ENCODE assay signal across 12 cellular contexts in the genomic region with DNA sequence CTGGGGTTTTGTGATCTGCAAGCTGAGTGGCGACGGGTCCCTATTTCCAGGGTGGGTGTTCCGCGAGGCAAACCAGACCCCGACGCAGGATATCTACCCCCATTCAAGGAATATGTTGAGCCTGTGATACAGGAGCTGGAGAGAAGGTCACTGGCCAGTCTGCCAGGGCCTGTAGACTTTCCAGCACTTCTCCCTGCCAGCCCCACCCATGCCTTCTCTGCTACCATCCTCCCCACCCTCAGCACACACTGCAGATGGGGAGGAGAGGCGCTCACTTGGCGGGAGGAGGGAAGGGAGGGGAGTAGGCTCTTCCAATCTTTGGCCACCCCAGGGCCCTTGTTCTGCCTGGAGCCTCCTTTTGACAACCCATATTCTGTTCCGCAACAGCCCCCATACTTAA.
DNase-seq lines count a peak whose midpoint lies in the region; ATAC-seq, FAIRE-seq and TF ChIP-seq lines count a peak whose summit lies in the region.
"Had no signal": no experiment of that assay in that cellular context is flagged by ENCODE, and none has a peak within 500 bp of the region (broad histone marks: within the 10 kb centered on the region; RNA-seq: fewer than 3 reads in every experiment).

No MANE protein-coding gene starts in this region.

- H3K27me3 ChIP-seq in ACC112 (ENCODE audit: insufficient read depth, low read length) (no peaks in the 10 kb centered on the region), adipocyte (replicated peaks; ENCODE audit: control insufficient read depth, insufficient read depth, low read length) (no peaks in the 10 kb centered on the region), ovary (no peaks in the 10 kb centered on the region)

- no peaks in the 10 kb centered on the region for H3K9me3 Mint-ChIP-seq in immature natural killer cell
- H3K9me3 Mint-ChIP-seq: stimulated activated naive CD8-positive, alpha-beta T cell treated with anti-CD3 and anti-CD28 coated beads, Interleukin-15, Interleukin-2, amounts not matched to agents 100 ng/mL and 50 ng/mL, for 24 hours had no signal

- H3K9ac ChIP-seq in adipocyte (ENCODE audit: low read length) = peak overlapping the region; percentile 87

- peak overlapping the region; percentile 94 for H3K27ac ChIP-seq in ACC112 (ENCODE audit: low read depth, low read length)
- peak overlapping the region in 1 of 2 donors; percentile 70 for H3K27ac ChIP-seq in ovary

- no peak for FAIRE-seq in GM12892 (lab: Jason Lieb, UNC)

- no peaks in the 10 kb centered on the region for H3K9me3 ChIP-seq in adipocyte (ENCODE audit: control insufficient read depth, low read length)
- H3K9me3 ChIP-seq in ovary = no peaks in the 10 kb centered on the region

- no peak for TF ChIP-seq CTCF in ovary (IDR thresholded peaks at IDR 0.05)

- no peak for DNase-seq in adipocyte (ENCODE audit: low read depth)
- DNase-seq in Right ventricle myocardium superior = peak; percentile 60
- peak in 4 of 5 donors; percentile 31 to 46 (median 38) for DNase-seq in ovary
- no peak for DNase-seq in GM12892 (ENCODE audit: insufficient read length)
- DNase-seq in immature natural killer cell = no peak
- DNase-seq in erythroblast (lab: John Stamatoyannopoulos, UW) = no peak
- DNase-seq: effector CD8-positive, alpha-beta T cell; NCI-H2081 had no signal

- WGBS in ovary, 3 donors = 83 to 85% (median 84%) methylated on average over 9 of the region's 9 CpGs

- no peak for TF ChIP-seq EP300 in ovary (IDR thresholded peaks at IDR 0.05)

- H3K4me1 ChIP-seq in ACC112 (ENCODE audit: control insufficient read depth, insufficient read depth, low read length, unreplicated experiment) (peaks cover 22% of the 10 kb centered on the region), adipocyte (ENCODE audit: control insufficient read depth, insufficient read depth, low read length) (peaks cover 33% of the 10 kb centered on the region), ovary (ENCODE audit: insufficient read depth) (peaks cover 8% of the 10 kb centered on the region)

- no peak overlapping the region for H3K4me3 ChIP-seq in ACC112 (ENCODE audit: low read depth, low read length)
- peak overlapping the region; percentile 75 for H3K4me3 ChIP-seq in adipocyte (ENCODE audit: low read length)
- no peak overlapping the region for H3K4me3 ChIP-seq in ovary

- intact Hi-C loops in Right ventricle myocardium superior (cut with DNase I) = no loop called here
- intact Hi-C loops in ovary (cut with DNase I) = loop anchor here in 1 of 4 donors (10.0 kb wide), 1 partner anchor 128 kb away; no protein-coding TSS in a partner anchor

- H3K36me3 Mint-ChIP-seq in immature natural killer cell = no peaks in the 10 kb centered on the region

- H2AFZ ChIP-seq in ACC112 (ENCODE audit: low read length, unreplicated experiment) = peak overlapping the region; percentile 12

- TF ChIP-seq POLR2A in ovary (IDR thresholded peaks at IDR 0.05) (no peak), GM12892 (IDR thresholded peaks at IDR 0.05; ENCODE audit: low read depth, low read length) (no peak), erythroblast (IDR thresholded peaks at IDR 0.05; ENCODE audit: low read length) (no peak)

- H3K79me2 ChIP-seq in ACC112 (ENCODE audit: control insufficient read depth, insufficient read depth, low read length, unreplicated experiment) = no peaks in the 10 kb centered on the region

- H3K27ac Mint-ChIP-seq in immature natural killer cell = no peak overlapping the region
- H3K27ac Mint-ChIP-seq: stimulated activated naive CD8-positive, alpha-beta T cell treated with anti-CD3 and anti-CD28 coated beads, Interleukin-15, Interleukin-2, amounts not matched to agents 100 ng/mL and 50 ng/mL, for 24 hours had no signal

- no peak overlapping the region for H3K4me3 Mint-ChIP-seq in immature natural killer cell
- H3K4me3 Mint-ChIP-seq: stimulated activated naive CD8-positive, alpha-beta T cell treated with anti-CD3 and anti-CD28 coated beads, Interleukin-15, Interleukin-2, amounts not matched to agents 100 ng/mL and 50 ng/mL, for 24 hours had no signal

- no peaks in the 10 kb centered on the region for H3K36me3 ChIP-seq in ACC112 (ENCODE audit: insufficient read depth, low read length)
- no peaks in the 10 kb centered on the region for H3K36me3 ChIP-seq in adipocyte (ENCODE audit: control insufficient read depth, insufficient read depth, low read length, severe bottlenecking)
- H3K36me3 ChIP-seq in ovary = no peaks in the 10 kb centered on the region

- H3K4me1 Mint-ChIP-seq in immature natural killer cell = peaks cover 3 to 5% of the 10 kb centered on the region in 2 donors

- ATAC-seq in Right ventricle myocardium superior (ENCODE audit: poor library complexity) = peak; percentile 47
- ATAC-seq in HG03095 (IDR thresholded peaks at IDR 0.05; ENCODE audit: unreplicated experiment) = no peak
- ATAC-seq: activated CD4-positive, CD25-positive, alpha-beta regulatory T cell treated with anti-CD3 and anti-CD28 coated beads, Interleukin-2, amount 50 U/mL, for 24 hours had no signal

- peaks cover 0 to 4% (median 0%) of the 10 kb centered on the region in 3 donors for H3K27me3 Mint-ChIP-seq in immature natural killer cell (ENCODE audit: low read depth in 3 of 3)

Comparison
In these comparisons a context has a peak if more than half of its experiments do, and no peak if none do; other contexts are left out.
1. DNase-seq: peak in Right ventricle myocardium superior (single experiment) and ovary (4 of 5); none in adipocyte (single experiment), GM12892 (single experiment), immature natural killer cell (0 of 3) and erythroblast (0 of 2).